ENCODE assay signal across 8 cellular contexts in genomic region chr2:67476808-67477790, GRCh38.
DNase-seq lines count a peak whose midpoint lies in the region; ATAC-seq and TF ChIP-seq lines count a peak whose summit lies in the region.

No MANE protein-coding gene starts in this region.

- no peaks in the 10 kb centered on the region for H4K20me1 ChIP-seq in HCT116 (ENCODE audit: insufficient read depth)

- H3K9me2 ChIP-seq in HCT116 (ENCODE audit: insufficient read depth), result no peaks in the 10 kb centered on the region

- peaks cover 2% of the 10 kb centered on the region for H3K36me3 Mint-ChIP-seq in progenitor cell of endocrine pancreas (ENCODE audit: insufficient read depth)
- H3K36me3 Mint-ChIP-seq in activated CD4-positive, alpha-beta memory T cell treated with anti-CD3 and anti-CD28 coated beads, Interleukin-2, amount 10 ng/mL, durations not matched to agents 7 days and 5 days (ENCODE audit: low read depth), result no peaks in the 10 kb centered on the region

- intact Hi-C loops in HCT116 (cut with micrococcal nuclease), result loop anchor here (2.0 to 10.0 kb wide), 3 partner anchors 365 to 1832 kb away; no protein-coding TSS in a partner anchor

- no peaks in the 10 kb centered on the region; the same call in 1 of the 2 replicates for H3K27me3 ChIP-seq in HCT116 (ENCODE audit: insufficient read depth, low read length)

- peaks cover 7% of the 10 kb centered on the region for H3K4me1 Mint-ChIP-seq in progenitor cell of endocrine pancreas (ENCODE audit: low read depth)
- H3K4me1 Mint-ChIP-seq in activated CD4-positive, alpha-beta memory T cell treated with anti-CD3 and anti-CD28 coated beads, Interleukin-2, amount 10 ng/mL, durations not matched to agents 7 days and 5 days, result no peaks in the 10 kb centered on the region

- BruUV-seq in HCT116 (replicated peaks; lab: Mats Ljungman, UMichigan), result no TSS peak

- no peaks in the 10 kb centered on the region for H3K27me3 Mint-ChIP-seq in progenitor cell of endocrine pancreas
- H3K27me3 Mint-ChIP-seq in activated CD4-positive, alpha-beta memory T cell treated with anti-CD3 and anti-CD28 coated beads, Interleukin-2, amount 10 ng/mL, durations not matched to agents 7 days and 5 days, result no peaks in the 10 kb centered on the region

- H3K36me3 ChIP-seq in HCT116 (ENCODE audit: control insufficient read depth in 1 of 2, insufficient read depth in 2 of 2, low read length in 2 of 2), result no peaks in the 10 kb centered on the region

- H3K4me3 Mint-ChIP-seq in progenitor cell of endocrine pancreas (ENCODE audit: low read depth), result no peak overlapping the region
- H3K4me3 Mint-ChIP-seq in activated CD4-positive, alpha-beta memory T cell treated with anti-CD3 and anti-CD28 coated beads, Interleukin-2, amount 10 ng/mL, durations not matched to agents 7 days and 5 days, result no peak overlapping the region

- TF ChIP-seq CTCF in HCT116 (IDR thresholded peaks at IDR 0.05 in 2 of 3, conservative IDR thresholded peaks at IDR 0.05 in 1 of 3; ENCODE audit: borderline replicate concordance in 1 of 3, insufficient read depth in 1 of 3, low read depth in 2 of 3, low read length in 2 of 3) (peak; percentile 29 to 54 (median 38); a peak in 4 of 6 replicates), progenitor cell of endocrine pancreas (IDR thresholded peaks at IDR 0.05; ENCODE audit: unreplicated experiment) (peak; percentile 63)

- H3K27ac Mint-ChIP-seq in progenitor cell of endocrine pancreas, result no peak overlapping the region
- no peak overlapping the region for H3K27ac Mint-ChIP-seq in activated CD4-positive, alpha-beta memory T cell treated with anti-CD3 and anti-CD28 coated beads, Interleukin-2, amount 10 ng/mL, durations not matched to agents 7 days and 5 days

- no peak overlapping the region for H3K9ac ChIP-seq in HCT116 (ENCODE audit: low read length)

- H3K9me3 ChIP-seq in HCT116 (ENCODE audit: control insufficient read depth in 1 of 2, insufficient read depth in 1 of 2, low read depth in 1 of 2, low read length in 2 of 2), result no peaks in the 10 kb centered on the region

- H3K4me3 ChIP-seq in HCT116 (replicated peaks in 1 of 2; ENCODE audit: low read depth in 1 of 2, low read length in 2 of 2), result no peak overlapping the region

- RAD21 ChIA-PET in HCT116 (lab: Charles Lee; ENCODE audit: low non-redundant PET in 1 of 2, low total read pairs in 2 of 2, uncharacterized antibody in 2 of 2, unreplicated experiment in 2 of 2), result no interaction called here

- H3K4me1 ChIP-seq in HCT116 (ENCODE audit: control insufficient read depth in 1 of 2, insufficient read depth in 2 of 2, low read length in 2 of 2), result no peaks in the 10 kb centered on the region

- CTCF ChIA-PET in HCT116 (lab: Charles Lee), result interaction anchor here (0.6 to 1.3 kb wide), 5 partner anchors 9 to 1761 kb away, joined by 3 to 4 read pairs (median 3); no protein-coding TSS in a partner anchor
- CTCF ChIA-PET in activated CD4-positive, alpha-beta memory T cell treated with anti-CD3 and anti-CD28 coated beads, Interleukin-2, amount 10 ng/mL, durations not matched to agents 7 days and 5 days (lab: Charles Lee), result interaction anchor here (0.8 kb wide), 1 partner anchor 8 kb away, joined by 3 read pairs; no protein-coding TSS in a partner anchor

- peaks cover 4% of the 10 kb centered on the region for H3K9me3 Mint-ChIP-seq in progenitor cell of endocrine pancreas (ENCODE audit: low read depth)
- H3K9me3 Mint-ChIP-seq in activated CD4-positive, alpha-beta memory T cell treated with anti-CD3 and anti-CD28 coated beads, Interleukin-2, amount 10 ng/mL, durations not matched to agents 7 days and 5 days, result no peaks in the 10 kb centered on the region

- POLR2A ChIA-PET in HCT116 (lab: Charles Lee), result interaction anchor here (0.6 kb wide), 1 partner anchor 554 kb away, joined by 4 read pairs; no protein-coding TSS in a partner anchor
- POLR2A ChIA-PET in activated CD4-positive, alpha-beta memory T cell treated with anti-CD3 and anti-CD28 coated beads, Interleukin-2, amount 10 ng/mL, durations not matched to agents 7 days and 5 days (lab: Charles Lee), result no interaction called here

- ATAC-seq in HCT116, result peak; percentile 73

- H2AFZ ChIP-seq in HCT116 (ENCODE audit: low read depth, low read length, poor library complexity, severe bottlenecking), result no peak overlapping the region

- no peaks in the 10 kb centered on the region for H3K79me2 ChIP-seq in HCT116 (ENCODE audit: insufficient read depth, low read length)

- DNase-seq in AML-193 (lab: John Stamatoyannopoulos, UW) (peak; percentile 5 to 18), HCT116 (ENCODE audit: low read depth, low spot score) (peak; percentile 12), OCI-M1 (lab: John Stamatoyannopoulos, UW) (peak; percentile 12), fibroblast of gingiva (ENCODE audit: low read depth) (peak; percentile 55), progenitor cell of endocrine pancreas (ENCODE audit: low spot score, unreplicated experiment) (no peak)
- no peak for DNase-seq in activated CD4-positive, alpha-beta memory T cell treated with anti-CD3 and anti-CD28 coated beads, Interleukin-2, amount 10 ng/mL, durations not matched to agents 7 days and 5 days
- DNase-seq in stimulated activated CD4-positive, alpha-beta T cell treated with anti-CD3 and anti-CD28 coated beads, Interleukin-4, amount 100 ng/mL, for 24 hours, result no peak
- no peak for DNase-seq in stimulated activated naive CD4-positive, alpha-beta T cell (lab: John Stamatoyannopoulos, UW)

- H3K27ac ChIP-seq in HCT116 (ENCODE audit: low read depth, low read length), result no peak overlapping the region

- peak; percentile 66 for TF ChIP-seq RAD21 in HCT116 (IDR thresholded peaks at IDR 0.05; ENCODE audit: low read depth)

- no peak for TF ChIP-seq POLR2A in HCT116 (IDR thresholded peaks at IDR 0.05; ENCODE audit: borderline replicate concordance, extremely low read depth, insufficient read depth, insufficient read length)

- H3K4me2 ChIP-seq in HCT116 (ENCODE audit: low read length), result no peak overlapping the region

TF ChIP-seq in HCT116, 20 proteins besides CTCF, POLR2A, EP300 and RAD21:
- TF ChIP-seq EZH2phosphoT487 (IDR thresholded peaks at IDR 0.05; ENCODE audit: borderline replicate concordance) (no peak), ZFX (IDR thresholded peaks at IDR 0.05) (no peak), MAX (IDR thresholded peaks at IDR 0.05) (no peak)

Comparison
In these comparisons a context has a peak if more than half of its experiments do, and no peak if none do; other contexts are left out.
1. DNase-seq: peak in AML-193 (2 of 2), HCT116 (single experiment), OCI-M1 (single experiment) and fibroblast of gingiva (single experiment); none in progenitor cell of endocrine pancreas (single experiment), activated CD4-positive, alpha-beta memory T cell treated with anti-CD3 and anti-CD28 coated beads, Interleukin-2, amount 10 ng/mL, durations not matched to agents 7 days and 5 days (single experiment), stimulated activated CD4-positive, alpha-beta T cell treated with anti-CD3 and anti-CD28 coated beads, Interleukin-4, amount 100 ng/mL, for 24 hours (single experiment) and stimulated activated naive CD4-positive, alpha-beta T cell (0 of 6).